33 cellular contexts compared by ENCODE assay signal in the genomic region with DNA sequence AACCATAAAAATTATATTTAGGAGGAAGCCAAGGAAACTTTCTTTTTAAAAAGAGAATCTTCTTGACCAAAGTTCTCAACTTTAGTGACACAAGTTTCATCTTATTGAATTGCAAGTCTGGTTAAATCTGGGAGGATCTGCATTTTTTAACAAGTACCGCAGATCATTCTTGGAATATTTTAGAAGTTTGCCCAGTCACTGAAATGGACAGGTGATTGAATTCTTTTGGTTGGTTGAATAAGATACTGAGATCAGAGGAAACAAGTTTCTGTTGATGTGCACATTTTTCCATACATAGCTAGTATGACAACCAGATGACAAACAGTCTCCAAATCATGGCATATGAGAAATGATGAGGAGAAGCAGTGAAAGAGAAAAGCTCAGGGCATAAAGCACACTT. TPM values are rescaled to one million over a fixed set of nuclear protein-coding genes. Genes with fewer than 3 reads are reported as not detected.
"Had no signal": no experiment of that assay in that cellular context is flagged by ENCODE, and none has a peak within 500 bp of the region (broad histone marks: within the 10 kb centered on the region; RNA-seq: fewer than 3 reads in every experiment).

No MANE protein-coding gene starts in this region.

- H3K4me1 Mint-ChIP-seq: activated B cell treated with CpG ODN at 0.5 μM for 24 hours; activated naive CD4-positive, alpha-beta T cell treated with anti-CD3 and anti-CD28 coated beads, Interleukin-2, amount 50 U/mL, for 24 hours; activated naive CD8-positive, alpha-beta T cell treated with anti-CD3 and anti-CD28 coated beads for 36 hours; activated naive CD8-positive, alpha-beta T cell treated with anti-CD3 and anti-CD28 coated beads, Interleukin-2, amount 50 U/mL, for 24 hours; activated T-helper 17 cell treated with anti-CD3 and anti-CD28 coated beads, Interleukin-2, amount 50 U/mL, for 72 hours had no signal

- H3K36me3 Mint-ChIP-seq: activated naive CD4-positive, alpha-beta T cell treated with anti-CD3 and anti-CD28 coated beads, Interleukin-2, amount 50 U/mL, for 24 hours; activated naive CD8-positive, alpha-beta T cell treated with anti-CD3 and anti-CD28 coated beads for 36 hours had no signal

- H3K4me3 Mint-ChIP-seq: activated B cell treated with CpG ODN at 0.5 μM for 24 hours; activated CD8-positive, alpha-beta T cell treated with anti-CD3 and anti-CD28 coated beads for 36 hours; activated naive CD4-positive, alpha-beta T cell treated with anti-CD3 and anti-CD28 coated beads for 36 hours; activated naive CD4-positive, alpha-beta T cell treated with anti-CD3 and anti-CD28 coated beads, Interleukin-2, amount 50 U/mL, for 24 hours; activated naive CD8-positive, alpha-beta T cell treated with anti-CD3 and anti-CD28 coated beads for 36 hours; activated naive CD8-positive, alpha-beta T cell treated with anti-CD3 and anti-CD28 coated beads, Interleukin-2, amount 50 U/mL, for 24 hours; activated T-cell treated with anti-CD3 and anti-CD28 coated beads, Interleukin-2, amount 50 U/mL, for 4 hours; activated T-helper 17 cell treated with anti-CD3 and anti-CD28 coated beads, Interleukin-2, amount 50 U/mL, for 72 hours; effector memory CD8-positive, alpha-beta T cell; T-helper 17 cell; T-helper 2 cell treated with Interferon-gamma antibody and Interleukin-4, amounts not matched to agents 5 μg/mL and 100 μg/mL, for 36 hours had no signal

- H3K27ac ChIP-seq: adrenal gland, body of pancreas, esophagus muscularis mucosa, foreskin keratinocyte, gastrocnemius medialis, WERI-Rb-1 had no signal

- H3K27me3 ChIP-seq: adrenal gland, body of pancreas, gastrocnemius medialis had no signal

- H3K4me3 ChIP-seq: adrenal gland, body of pancreas, esophagus muscularis mucosa, gastrocnemius medialis had no signal

- DNase-seq: activated B cell treated with CpG ODN at 0.5 μM for 24 hours; activated CD4-positive, alpha-beta T cell treated with anti-CD3 and anti-CD28 coated beads for 48 hours; activated CD4-positive, alpha-beta T cell treated with anti-CD3 and anti-CD28 coated beads, Interleukin-2, amount 50 U/mL, for 1 hour; activated CD4-positive, alpha-beta T cell treated with anti-CD3 and anti-CD28 coated beads, Interleukin-2, amount 50 U/mL, for 48 hours; activated CD8-positive, alpha-beta memory T cell treated with anti-CD3 and anti-CD28 coated beads for 24 hours; activated CD8-positive, alpha-beta T cell treated with anti-CD3 and anti-CD28 coated beads for 36 hours; activated effector memory CD4-positive, alpha-beta T cell treated with Interleukin-2 at 50 U/mL for 16 hours; activated naive CD4-positive, alpha-beta T cell treated with anti-CD3 and anti-CD28 coated beads for 36 hours; activated naive CD8-positive, alpha-beta T cell treated with anti-CD3 and anti-CD28 coated beads for 36 hours; activated naive CD8-positive, alpha-beta T cell treated with anti-CD3 and anti-CD28 coated beads, Interleukin-2, amount 50 U/mL, for 24 hours; activated T-cell treated with anti-CD3 and anti-CD28 coated beads, Interleukin-2, amount 50 U/mL, for 4 hours; adrenal gland; amygdala; aorta; body of pancreas; caudate nucleus; cortex of kidney; dermis blood vessel endothelial cell; effector CD4-positive, alpha-beta T cell; effector memory CD8-positive, alpha-beta T cell; erythroblast; foreskin keratinocyte; gastrocnemius medialis; glutamatergic neuron; T-helper 1 cell; T-helper 17 cell; T1000; WERI-Rb-1 had no signal

- H3K9me3 ChIP-seq: adrenal gland, body of pancreas, esophagus muscularis mucosa, gastrocnemius medialis had no signal

- H3K27ac Mint-ChIP-seq: activated B cell treated with CpG ODN at 0.5 μM for 24 hours; activated CD8-positive, alpha-beta T cell treated with anti-CD3 and anti-CD28 coated beads for 36 hours; activated naive CD4-positive, alpha-beta T cell treated with anti-CD3 and anti-CD28 coated beads for 36 hours; activated naive CD4-positive, alpha-beta T cell treated with anti-CD3 and anti-CD28 coated beads, Interleukin-2, amount 50 U/mL, for 24 hours; activated naive CD8-positive, alpha-beta T cell treated with anti-CD3 and anti-CD28 coated beads for 36 hours; activated naive CD8-positive, alpha-beta T cell treated with anti-CD3 and anti-CD28 coated beads, Interleukin-2, amount 50 U/mL, for 24 hours; activated T-helper 17 cell treated with anti-CD3 and anti-CD28 coated beads, Interleukin-2, amount 50 U/mL, for 72 hours; effector memory CD8-positive, alpha-beta T cell; T-helper 17 cell; T-helper 2 cell treated with Interferon-gamma antibody and Interleukin-4, amounts not matched to agents 5 μg/mL and 100 μg/mL, for 36 hours had no signal

- H3K4me1 ChIP-seq: adrenal gland, body of pancreas, esophagus muscularis mucosa, foreskin keratinocyte, gastrocnemius medialis had no signal

- H3K9me3 Mint-ChIP-seq: activated B cell treated with CpG ODN at 0.5 μM for 24 hours; activated CD8-positive, alpha-beta T cell treated with anti-CD3 and anti-CD28 coated beads for 36 hours; activated naive CD4-positive, alpha-beta T cell treated with anti-CD3 and anti-CD28 coated beads for 36 hours; activated naive CD4-positive, alpha-beta T cell treated with anti-CD3 and anti-CD28 coated beads, Interleukin-2, amount 50 U/mL, for 24 hours; activated naive CD8-positive, alpha-beta T cell treated with anti-CD3 and anti-CD28 coated beads for 36 hours; activated naive CD8-positive, alpha-beta T cell treated with anti-CD3 and anti-CD28 coated beads, Interleukin-2, amount 50 U/mL, for 24 hours; activated T-cell treated with anti-CD3 and anti-CD28 coated beads, Interleukin-2, amount 50 U/mL, for 4 hours; activated T-helper 17 cell treated with anti-CD3 and anti-CD28 coated beads, Interleukin-2, amount 50 U/mL, for 72 hours; effector memory CD8-positive, alpha-beta T cell; T-helper 2 cell treated with Interferon-gamma antibody and Interleukin-4, amounts not matched to agents 5 μg/mL and 100 μg/mL, for 36 hours had no signal

- H3K36me3 ChIP-seq: adrenal gland, esophagus muscularis mucosa, gastrocnemius medialis, WERI-Rb-1 had no signal

RNA-seq across cellular contexts. Expression of a gene that starts 50.2 kb away (rescaled TPM):
- total RNA-seq: activated B cell treated with CpG ODN at 0.5 μM for 24 hours; activated CD8-positive, alpha-beta T cell treated with anti-CD3 and anti-CD28 coated beads for 36 hours; activated naive CD4-positive, alpha-beta T cell treated with anti-CD3 and anti-CD28 coated beads for 36 hours; activated naive CD8-positive, alpha-beta T cell treated with anti-CD3 and anti-CD28 coated beads for 36 hours; activated T-cell treated with anti-CD3 and anti-CD28 coated beads, Interleukin-2, amount 50 U/mL, for 4 hours; activated T-helper 17 cell treated with anti-CD3 and anti-CD28 coated beads, Interleukin-2, amount 50 U/mL, for 72 hours; chondrocyte; dermis blood vessel endothelial cell; foreskin keratinocyte; T-helper 17 cell had no signal
- polyA plus RNA-seq: aorta, foreskin keratinocyte had no signal
